6 cellular contexts compared by ENCODE assay signal in the genomic region with DNA sequence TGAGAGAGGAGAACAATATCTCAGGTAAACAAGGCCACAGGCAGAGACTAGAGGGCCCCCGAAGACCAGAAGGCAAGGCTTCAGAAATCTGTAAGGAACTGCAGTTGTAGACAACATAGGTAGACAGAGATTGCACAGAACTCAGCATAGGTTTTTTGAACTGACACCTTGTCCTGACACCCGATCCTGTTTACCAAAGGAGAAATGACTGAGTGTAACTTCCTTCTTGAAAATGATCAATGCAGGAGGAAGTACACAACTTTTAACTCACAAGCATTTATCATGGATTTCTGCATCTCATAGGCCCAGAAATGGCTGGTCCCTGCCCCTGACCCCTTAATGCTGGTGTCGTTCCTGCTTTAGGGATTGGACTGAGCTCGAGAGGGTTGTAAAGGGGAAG. TPM values are rescaled to one million over a fixed set of nuclear protein-coding genes. Genes with fewer than 3 reads are reported as not detected.
"Had no signal": no experiment of that assay in that cellular context is flagged by ENCODE, and none has a peak within 500 bp of the region (broad histone marks: within the 10 kb centered on the region; RNA-seq: fewer than 3 reads in every experiment).

No MANE protein-coding gene starts in this region.

RNA-seq across cellular contexts. Expression of a gene that starts 0.9 kb away (rescaled TPM):
- total RNA-seq: natural killer cell, osteoblast, skeletal muscle tissue, thoracic aorta, tibial nerve had no signal
- polyA plus RNA-seq: naive thymus-derived CD4-positive, alpha-beta T cell had no signal
